Comparison of ENCODE assay signal across 10 cellular contexts in genomic region chr1:31101147-31101502, GRCh38. TPM values are rescaled to one million over a fixed set of nuclear protein-coding genes. Genes with fewer than 3 reads are reported as not detected.
A peak's percentile ranks its signal among the peaks of the same experiment; 100 is the strongest.
DNase-seq lines count a peak whose midpoint lies in the region; ATAC-seq and TF ChIP-seq lines count a peak whose summit lies in the region.
"Had no signal": no experiment of that assay in that cellular context is flagged by ENCODE, and none has a peak within 500 bp of the region (broad histone marks: within the 10 kb centered on the region; RNA-seq: fewer than 3 reads in every experiment).

No MANE protein-coding gene starts in this region.

- no peaks in the 10 kb centered on the region for H3K36me3 ChIP-seq in PC-9 (ENCODE audit: low read depth)
- H3K36me3 ChIP-seq in fibroblast of lung (ENCODE audit: control insufficient read depth, insufficient read depth, low read length), result no peaks in the 10 kb centered on the region
- H3K36me3 ChIP-seq in trophoblast cell (ENCODE audit: control insufficient read depth in 1 of 2, insufficient read depth in 2 of 2, low read length in 2 of 2), result no peaks in the 10 kb centered on the region
- H3K36me3 ChIP-seq: thoracic aorta had no signal

- BruUV-seq in PC-9 (replicated peaks; lab: Mats Ljungman, UMichigan), result no TSS peak

- no peaks in the 10 kb centered on the region for H3K9me2 ChIP-seq in PC-9 (ENCODE audit: insufficient read depth)

- H3K27me3 ChIP-seq in PC-9 (ENCODE audit: insufficient read depth, low read depth) (no peaks in the 10 kb centered on the region), fibroblast of lung (ENCODE audit: control insufficient read depth, insufficient read depth, low read length) (no peaks in the 10 kb centered on the region), trophoblast cell (ENCODE audit: insufficient read depth, low read length) (no peaks in the 10 kb centered on the region)

- peak overlapping the region; percentile 10 for H4K91ac ChIP-seq in trophoblast cell (ENCODE audit: low read depth, low read length)

- no peak overlapping the region for H2BK5ac ChIP-seq in trophoblast cell (ENCODE audit: low read depth, low read length, poor library complexity)

- H3K79me2 ChIP-seq in PC-9 (ENCODE audit: low read depth), result no peaks in the 10 kb centered on the region
- H3K79me2 ChIP-seq in fibroblast of lung (ENCODE audit: control insufficient read depth, insufficient read depth, low read length), result no peaks in the 10 kb centered on the region
- H3K79me2 ChIP-seq in trophoblast cell (ENCODE audit: control insufficient read depth, insufficient read depth, low read length, poor library complexity), result no peaks in the 10 kb centered on the region

- H2BK12ac ChIP-seq in trophoblast cell (ENCODE audit: low read length), result no peak overlapping the region

- intact Hi-C loops in PC-9 (cut with micrococcal nuclease; ENCODE audit: unreplicated experiment), result no loop called here

- no peak overlapping the region for H3K4me3 ChIP-seq in PC-9
- H3K4me3 ChIP-seq in fibroblast of lung (replicated peaks in 1 of 4; ENCODE audit: control extremely low read depth in 1 of 4, insufficient read depth in 1 of 4, low read depth in 3 of 4, low read length in 4 of 4), result no peak overlapping the region
- H3K4me3 ChIP-seq in trophoblast cell (ENCODE audit: low read depth, low read length), result no peak overlapping the region
- H3K4me3 ChIP-seq: thoracic aorta had no signal

- no peak for ATAC-seq in GM21619 (IDR thresholded peaks at IDR 0.05; ENCODE audit: unreplicated experiment)

- CTCF ChIA-PET in PC-9 (lab: Charles Lee), result no interaction called here

- DNase-seq in GM04504 (ENCODE audit: low read depth) (peak; percentile 53), PC-9 (no peak), fibroblast of lung (ENCODE audit: low read depth in 2 of 2) (peak; percentile 71 to 82), trophoblast cell (no peak), MV-4-11 (lab: John Stamatoyannopoulos, UW) (no peak), NCI-H1048 (lab: John Stamatoyannopoulos, UW) (no peak)
- no peak for DNase-seq in stimulated activated CD4-positive, alpha-beta T cell treated with anti-CD3 and anti-CD28 coated beads, Interleukin-4, amount 100 ng/mL, for 4 hours
- DNase-seq: activated CD4-positive, alpha-beta T cell treated with anti-CD3 and anti-CD28 coated beads for 1 hour had no signal

- H3K23ac ChIP-seq in trophoblast cell (ENCODE audit: low read length), result no peak overlapping the region

- H3K27ac ChIP-seq in PC-9, result peak overlapping the region; percentile 54
- H3K27ac ChIP-seq in fibroblast of lung (ENCODE audit: insufficient read depth, low read length), result no peak overlapping the region
- no peak overlapping the region for H3K27ac ChIP-seq in trophoblast cell (ENCODE audit: low read depth, low read length)
- H3K27ac ChIP-seq: thoracic aorta had no signal

- H4K12ac ChIP-seq in trophoblast cell (ENCODE audit: low read depth, low read length), result no peak overlapping the region

- H3F3A ChIP-seq in PC-9 (ENCODE audit: insufficient read depth, low read depth), result peaks cover 24% of the 10 kb centered on the region

- no peak overlapping the region for H3K18ac ChIP-seq in trophoblast cell (ENCODE audit: low read length)

- peak overlapping the region; percentile 23; the same call in 1 of the 2 replicates for H3K4me2 ChIP-seq in PC-9
- H3K4me2 ChIP-seq in fibroblast of lung (ENCODE audit: extremely low read depth, insufficient read depth, low read length), result no peak overlapping the region
- H3K4me2 ChIP-seq in trophoblast cell (ENCODE audit: low read length), result no peak overlapping the region

- H3K79me1 ChIP-seq in trophoblast cell (ENCODE audit: low read length), result peaks cover 4% of the 10 kb centered on the region

- peaks cover 23% of the 10 kb centered on the region for H3K4me1 ChIP-seq in PC-9 (replicated peaks; ENCODE audit: insufficient read depth)
- H3K4me1 ChIP-seq in fibroblast of lung (ENCODE audit: control insufficient read depth, extremely low read depth, insufficient read depth, low read length), result no peaks in the 10 kb centered on the region
- H3K4me1 ChIP-seq in trophoblast cell (ENCODE audit: control insufficient read depth in 1 of 2, insufficient read depth in 2 of 2, low read length in 2 of 2), result peaks cover 3 to 6% of the 10 kb centered on the region in 2 experiments

- H3K4ac ChIP-seq in trophoblast cell (ENCODE audit: low read depth, low read length), result no peak overlapping the region

- no peak overlapping the region for H2AK5ac ChIP-seq in trophoblast cell (ENCODE audit: low read length)

- no CpG with 5 or more reads among the region's 4 CpGs for WGBS in trophoblast cell (ENCODE audit: extremely low coverage, insufficient coverage, insufficient read length)

- POLR2A ChIA-PET in PC-9 (lab: Charles Lee; ENCODE audit: unreplicated experiment), result no interaction called here

- H4K20me1 ChIP-seq in PC-9 (ENCODE audit: insufficient read depth) (no peaks in the 10 kb centered on the region), fibroblast of lung (ENCODE audit: control insufficient read depth, extremely low read depth, insufficient read depth, low read length) (no peaks in the 10 kb centered on the region)

- H4K8ac ChIP-seq in trophoblast cell (ENCODE audit: low read depth, low read length), result no peak overlapping the region

- H2AFZ ChIP-seq in PC-9, result no peak overlapping the region
- no peak overlapping the region for H2AFZ ChIP-seq in fibroblast of lung (ENCODE audit: low read length)
- peak overlapping the region; percentile 15 for H2AFZ ChIP-seq in trophoblast cell (ENCODE audit: insufficient read depth, low read length, poor library complexity)

- H3K9ac ChIP-seq in fibroblast of lung (ENCODE audit: insufficient read depth, low read length) (no peak overlapping the region), trophoblast cell (ENCODE audit: low read length) (no peak overlapping the region)

- TF ChIP-seq CTCF in PC-9 (conservative IDR thresholded peaks at IDR 0.05) (no peak), fibroblast of lung (conservative IDR thresholded peaks at IDR 0.05 in 1 of 2, IDR thresholded peaks at IDR 0.05 in 1 of 2; ENCODE audit: low read depth in 1 of 2, low read length in 2 of 2) (no peak)

- H3K14ac ChIP-seq in trophoblast cell (ENCODE audit: low read length), result no peak overlapping the region

- H2BK120ac ChIP-seq in trophoblast cell (ENCODE audit: insufficient read depth, low read length, poor library complexity), result no peak overlapping the region

- H3K9me3 ChIP-seq in PC-9 (ENCODE audit: insufficient read depth, low read depth) (no peaks in the 10 kb centered on the region), fibroblast of lung (ENCODE audit: control insufficient read depth, insufficient read depth, low read depth, low read length) (no peaks in the 10 kb centered on the region), trophoblast cell (ENCODE audit: insufficient read depth, low read depth, low read length) (no peaks in the 10 kb centered on the region)
- H3K9me3 ChIP-seq: thoracic aorta had no signal

RNA-seq across cellular contexts. Expression of gene PUM1, which starts 35.6 kb away (rescaled TPM):
- total RNA-seq in PC-9 (2021), result 99.2 and 117 TPM in 2 replicates
- total RNA-seq in fibroblast of lung, result 55.2 and 59.3 TPM in 2 replicates
- polyA plus RNA-seq in fibroblast of lung, result 70.5 and 83.1 TPM in 2 replicates
- 37.4 and 52.3 TPM in 2 replicates for polyA plus RNA-seq in fibroblast of lung (2012)
- polyA minus RNA-seq in fibroblast of lung (ENCODE audit: low replicate concordance), result 319 and 401 TPM in 2 replicates
- polyA plus RNA-seq in trophoblast cell (2013), result 74.9 and 83.2 TPM in 2 replicates

Comparison
In these comparisons a context has a peak if more than half of its experiments do, and no peak if none do; other contexts are left out.
1. DNase-seq: peak in GM04504 (single experiment) and fibroblast of lung (2 of 2); none in PC-9 (0 of 2), trophoblast cell (0 of 2), MV-4-11 (single experiment), NCI-H1048 (single experiment) and stimulated activated CD4-positive, alpha-beta T cell treated with anti-CD3 and anti-CD28 coated beads, Interleukin-4, amount 100 ng/mL, for 4 hours (0 of 2).